ENCODE assay signal across 14 cellular contexts in genomic region chr14:92564361-92565039, GRCh38. TPM values are rescaled to one million over a fixed set of nuclear protein-coding genes. Genes with fewer than 3 reads are reported as not detected.
A peak's percentile ranks its signal among the peaks of the same experiment; 100 is the strongest.
DNase-seq lines count a peak whose midpoint lies in the region; ATAC-seq and TF ChIP-seq lines count a peak whose summit lies in the region.
"Had no signal": no experiment of that assay in that cellular context is flagged by ENCODE, and none has a peak within 500 bp of the region (broad histone marks: within the 10 kb centered on the region; RNA-seq: fewer than 3 reads in every experiment).

No MANE protein-coding gene starts in this region.

- BruUV-seq in PC-3 (replicated peaks; lab: Mats Ljungman, UMichigan) = no TSS peak
- BruUV-seq in mammary epithelial cell (replicated peaks; lab: Mats Ljungman, UMichigan) = no TSS peak

- intact Hi-C loops in PC-3 (cut with micrococcal nuclease) (no loop called here), prostate gland (cut with DNase I) (no loop called here), mammary epithelial cell (cut with micrococcal nuclease) (no loop called here)

- H4K20me1 ChIP-seq in PC-3 (ENCODE audit: low read length) (no peaks in the 10 kb centered on the region), mammary epithelial cell (ENCODE audit: insufficient read depth, low read length) (no peaks in the 10 kb centered on the region)

- POLR2A ChIA-PET in PC-3 (lab: Charles Lee; ENCODE audit: unreplicated experiment) = no interaction called here

- in situ Hi-C loops in mammary epithelial cell (cut with MboI; ENCODE audit: low sequenced_read_pairs in 2 of 2) = no loop called here

- H3K4me2 ChIP-seq in PC-3 (ENCODE audit: low read length) = no peak overlapping the region
- H3K4me2 ChIP-seq in mammary epithelial cell (ENCODE audit: insufficient read depth, low read depth, low read length) = no peak overlapping the region

- H3K79me2 ChIP-seq in PC-3 (ENCODE audit: low read length) = no peaks in the 10 kb centered on the region
- no peaks in the 10 kb centered on the region for H3K79me2 ChIP-seq in mammary epithelial cell (ENCODE audit: insufficient read depth, low read length)

- H3K36me3 ChIP-seq in PC-3 (ENCODE audit: low read depth, low read length) (peaks cover 8% of the 10 kb centered on the region; the same call in 1 of the 2 replicates), prostate gland (no peaks in the 10 kb centered on the region), mammary epithelial cell (ENCODE audit: insufficient read depth, low read length) (no peaks in the 10 kb centered on the region)

- H2AFZ ChIP-seq in PC-3 (ENCODE audit: low read length) = no peak overlapping the region
- H2AFZ ChIP-seq in mammary epithelial cell (ENCODE audit: low read depth, low read length) = no peak overlapping the region

- CTCF ChIA-PET in PC-3 (lab: Charles Lee) = no interaction called here
- CTCF ChIA-PET in mammary epithelial cell (lab: Charles Lee; ENCODE audit: low non-redundant PET) = no interaction called here

- H3F3A ChIP-seq in PC-3 (ENCODE audit: low read length, unreplicated experiment) = no peaks in the 10 kb centered on the region

- no peaks in the 10 kb centered on the region for H3K27me3 ChIP-seq in HL-60 (ENCODE audit: insufficient read depth, poor library complexity, severe bottlenecking)
- no peaks in the 10 kb centered on the region for H3K27me3 ChIP-seq in PC-3 (ENCODE audit: low read length)
- H3K27me3 ChIP-seq in prostate gland (replicated peaks; ENCODE audit: insufficient read depth) = no peaks in the 10 kb centered on the region
- no peaks in the 10 kb centered on the region for H3K27me3 ChIP-seq in mammary epithelial cell (ENCODE audit: insufficient read depth, low read length)
- H3K27me3 ChIP-seq: gastroesophageal sphincter had no signal

- no peaks in the 10 kb centered on the region for H3K9me2 ChIP-seq in PC-3 (replicated peaks; ENCODE audit: low read length)

- H3K9ac ChIP-seq in PC-3 (ENCODE audit: low read length) (no peak overlapping the region), mammary epithelial cell (ENCODE audit: insufficient read depth, low read length) (no peak overlapping the region)

- H3K9me3 ChIP-seq in PC-3 (ENCODE audit: low read length) (no peaks in the 10 kb centered on the region), prostate gland (no peaks in the 10 kb centered on the region), mammary epithelial cell (replicated peaks; ENCODE audit: insufficient read depth, low read length) (no peaks in the 10 kb centered on the region)

- WGBS in prostate gland = 86% methylated on average over 13 of the region's 13 CpGs
- 88% methylated on average over 12 of the region's 13 CpGs for WGBS in mammary epithelial cell (ENCODE audit: low coverage, missing lambda C conversion rate)

- ATAC-seq in PC-3 = no peak
- peak; percentile 29 for ATAC-seq in left lobe of liver
- ATAC-seq: gastroesophageal sphincter had no signal

- dilution Hi-C loops in mammary epithelial cell (cut with HindIII; ENCODE audit: low sequenced_read_pairs) = no loop called here

- TF ChIP-seq POLR2A in prostate gland (IDR thresholded peaks at IDR 0.05) = no peak

- H3K27ac ChIP-seq in HL-60 (replicated peaks) (peak overlapping the region; percentile 41), PC-3 (ENCODE audit: low read length) (peak overlapping the region; percentile 66), substantia nigra (ENCODE audit: low read depth, low read length, poor library complexity, severe bottlenecking) (peak overlapping the region; percentile 53), prostate gland (no peak overlapping the region), mammary epithelial cell (ENCODE audit: insufficient read depth, low read depth, low read length) (no peak overlapping the region)

- DNase-seq in HL-60 (ENCODE audit: low read depth in 1 of 2, low spot score in 1 of 2) (peak in 1 of 2 experiments; percentile 62), PC-3 (no peak), left lobe of liver (ENCODE audit: low spot score) (no peak), substantia nigra (lab: John Stamatoyannopoulos, UW) (peak in 3 of 49 donors; percentile 10 to 19 (median 18)), prostate gland (ENCODE audit: low spot score) (no peak), mammary epithelial cell (no peak), cortex of kidney (lab: John Stamatoyannopoulos, UW) (no peak)
- DNase-seq: amniotic stem cell; effector CD8-positive, alpha-beta T cell; KBM-7; occipital lobe; stimulated activated CD4-positive, alpha-beta T cell treated with anti-CD3 and anti-CD28 coated beads, Interleukin-2, amount 100 ng/mL, for 24 hours; stimulated activated naive CD4-positive, alpha-beta T cell had no signal

- TF ChIP-seq CTCF in HL-60 (IDR thresholded peaks at IDR 0.05; ENCODE audit: insufficient read depth, low read length) (no peak), PC-3 (conservative IDR thresholded peaks at IDR 0.05; ENCODE audit: low read depth, low read length) (no peak), prostate gland (IDR thresholded peaks at IDR 0.05) (no peak), mammary epithelial cell (conservative IDR thresholded peaks at IDR 0.05 in 1 of 2, IDR thresholded peaks at IDR 0.05 in 1 of 2; ENCODE audit: extremely low read depth in 1 of 2, insufficient read depth in 1 of 2, low read depth in 1 of 2, low read length in 2 of 2) (no peak)

- H3K4me3 ChIP-seq in HL-60 (replicated peaks; ENCODE audit: insufficient read depth, low read length) = no peak overlapping the region
- H3K4me3 ChIP-seq in PC-3 (ENCODE audit: low read length) = no peak overlapping the region
- H3K4me3 ChIP-seq in prostate gland = no peak overlapping the region
- H3K4me3 ChIP-seq in mammary epithelial cell (replicated peaks in 1 of 3; ENCODE audit: insufficient read depth in 1 of 3, low read depth in 2 of 3, low read length in 3 of 3) = no peak overlapping the region
- H3K4me3 ChIP-seq: gastroesophageal sphincter had no signal

- peaks cover 39% of the 10 kb centered on the region for H3K4me1 ChIP-seq in PC-3 (ENCODE audit: insufficient read depth, low read length)
- H3K4me1 ChIP-seq in prostate gland (replicated peaks) = no peaks in the 10 kb centered on the region
- peaks cover 3% of the 10 kb centered on the region for H3K4me1 ChIP-seq in mammary epithelial cell (ENCODE audit: insufficient read depth, low read length)

RNA-seq across cellular contexts. Expression of gene RIN3, which starts 50.9 kb away (rescaled TPM):
- total RNA-seq in PC-3 (2014; rRNA removed) (4.8 and 6.2 TPM in 2 replicates), left lobe of liver (20.2 TPM), prostate gland (10 to 100 TPM in 1 of 2 donors, 1 to 10 TPM in 1; 8.8 to 41.6 TPM), mammary epithelial cell (10 to 100 TPM in 1 of 2 donors, 1 to 10 TPM in 1; 3.5 to 14.5 TPM)
- 2.4 TPM for polyA plus RNA-seq in mammary epithelial cell
- polyA minus RNA-seq in mammary epithelial cell = 7.4 TPM

Comparison
In these comparisons a context has a peak if more than half of its experiments do, and no peak if none do; other contexts are left out.
1. H3K27ac ChIP-seq: peak in HL-60 (single experiment), PC-3 (single experiment) and substantia nigra (single experiment); none in prostate gland (0 of 2) and mammary epithelial cell (single experiment).